Comparison of ENCODE assay signal across 9 cellular contexts in genomic region chr16:63018581-63019223, GRCh38.
"Had no signal": no experiment of that assay in that cellular context is flagged by ENCODE, and none has a peak within 500 bp of the region (broad histone marks: within the 10 kb centered on the region; RNA-seq: fewer than 3 reads in every experiment).

No MANE protein-coding gene starts in this region.

- FAIRE-seq: H1, H54, HTR-8/SVneo had no signal

- H3K9ac ChIP-seq: GM23248, KMS-11 had no signal

- H3K4me3 ChIP-seq: GM23248 had no signal

- H2AFZ ChIP-seq: GM23248 had no signal

- DNase-seq: GM23248, H9, HCEC 1CT, Karpas-422, KBM-7 had no signal

- H3K4me2 ChIP-seq: KMS-11 had no signal

- H3K27ac ChIP-seq: GM23248, KMS-11 had no signal
